ENCODE assay signal across 12 cellular contexts in genomic region chr17:73371285-73371684, GRCh38. TPM values are rescaled to one million over a fixed set of nuclear protein-coding genes. Genes with fewer than 3 reads are reported as not detected.
DNase-seq lines count a peak whose midpoint lies in the region; ATAC-seq, FAIRE-seq and TF ChIP-seq lines count a peak whose summit lies in the region.
"Had no signal": no experiment of that assay in that cellular context is flagged by ENCODE, and none has a peak within 500 bp of the region (broad histone marks: within the 10 kb centered on the region; RNA-seq: fewer than 3 reads in every experiment).

No MANE protein-coding gene starts in this region.

- H2AFZ ChIP-seq in mammary epithelial cell (ENCODE audit: low read depth, low read length), result no peak overlapping the region
- H2AFZ ChIP-seq: hepatocyte had no signal

- peak overlapping the region; percentile 57 to 87 (median 68) for H3K4me2 ChIP-seq in BLaER1 treated with 17β-estradiol and CSF1 and Interleukin-3, amounts not matched to agents 10 nM and 100 nM
- no peak overlapping the region for H3K4me2 ChIP-seq in mammary epithelial cell (ENCODE audit: insufficient read depth, low read depth, low read length)
- H3K4me2 ChIP-seq: hepatocyte had no signal

- in situ Hi-C loops in mammary epithelial cell (cut with MboI; ENCODE audit: low sequenced_read_pairs in 2 of 2), result loop anchor here (5.0 to 25.0 kb wide), 2 partner anchors 114 to 634 kb away; no protein-coding TSS in a partner anchor

- FAIRE-seq in HTR-8/SVneo (lab: Jason Lieb, UNC), result no peak
- FAIRE-seq: GM12892 had no signal

- peaks cover 0 to 5% (median 0%) of the 10 kb centered on the region in 11 experiments; a peak in 3 of 22 replicates for H3K27me3 ChIP-seq in BLaER1 treated with 17β-estradiol and CSF1 and Interleukin-3, amounts not matched to agents 10 nM and 100 nM
- H3K27me3 ChIP-seq in mammary epithelial cell (ENCODE audit: insufficient read depth, low read length), result no peaks in the 10 kb centered on the region
- H3K27me3 ChIP-seq in gastroesophageal sphincter, result no peaks in the 10 kb centered on the region

- H4K20me1 ChIP-seq in BLaER1 treated with 17β-estradiol and CSF1 and Interleukin-3, amounts not matched to agents 10 nM and 100 nM, result 0 out of 22 replicates have a peak, but pooled peaks cover 0 to 8% (median 0%) of the 10 kb centered on the region in 11 experiments
- no peaks in the 10 kb centered on the region for H4K20me1 ChIP-seq in mammary epithelial cell (ENCODE audit: insufficient read depth, low read length)

- no peaks in the 10 kb centered on the region; a peak in 3 of 22 replicates for H3K36me3 ChIP-seq in BLaER1 treated with 17β-estradiol and CSF1 and Interleukin-3, amounts not matched to agents 10 nM and 100 nM
- H3K36me3 ChIP-seq in mammary epithelial cell (ENCODE audit: insufficient read depth, low read length) (peaks cover 2% of the 10 kb centered on the region), gastroesophageal sphincter (no peaks in the 10 kb centered on the region)

- H3K4me1 ChIP-seq in BLaER1 treated with 17β-estradiol and CSF1 and Interleukin-3, amounts not matched to agents 10 nM and 100 nM, result peaks cover 15 to 52% (median 32%) of the 10 kb centered on the region in 10 experiments
- H3K4me1 ChIP-seq in mammary epithelial cell (ENCODE audit: insufficient read depth, low read length), result peaks cover 6% of the 10 kb centered on the region
- peaks cover 0 to 5% (median 0%) of the 10 kb centered on the region in 3 donors for H3K4me1 ChIP-seq in gastroesophageal sphincter

- ATAC-seq in gastroesophageal sphincter, result no peak
- ATAC-seq in GM21619 (IDR thresholded peaks at IDR 0.05; ENCODE audit: unreplicated experiment), result no peak
- ATAC-seq in GM18870 (IDR thresholded peaks at IDR 0.05; ENCODE audit: unreplicated experiment), result no peak
- ATAC-seq: activated naive CD4-positive, alpha-beta T cell treated with anti-CD3 and anti-CD28 coated beads, Interleukin-2, amount 50 U/mL, for 72 hours had no signal

- H3K9me3 ChIP-seq in BLaER1 treated with 17β-estradiol and CSF1 and Interleukin-3, amounts not matched to agents 10 nM and 100 nM (replicated peaks in 1 of 11), result no peaks in the 10 kb centered on the region
- H3K9me3 ChIP-seq in mammary epithelial cell (replicated peaks; ENCODE audit: insufficient read depth, low read length), result no peaks in the 10 kb centered on the region
- no peaks in the 10 kb centered on the region for H3K9me3 ChIP-seq in gastroesophageal sphincter

- no peak overlapping the region for H3K27ac ChIP-seq in BLaER1 treated with 17β-estradiol and CSF1 and Interleukin-3, amounts not matched to agents 10 nM and 100 nM
- no peak overlapping the region for H3K27ac ChIP-seq in mammary epithelial cell (ENCODE audit: insufficient read depth, low read depth, low read length)
- H3K27ac ChIP-seq in gastroesophageal sphincter, result no peak overlapping the region
- H3K27ac ChIP-seq: hepatocyte had no signal

- DNase-seq in HTR-8/SVneo (ENCODE audit: insufficient read length, low spot score), result peak; percentile 38
- DNase-seq in mammary epithelial cell, result peak; percentile 71
- peak; percentile 61 for DNase-seq in myocyte (ENCODE audit: low read depth)
- DNase-seq in DMS53 (lab: John Stamatoyannopoulos, UW), result no peak
- DNase-seq: stimulated activated CD4-positive, alpha-beta T cell treated with anti-CD3 and anti-CD28 coated beads, Interleukin-2, amount 100 ng/mL, for 48 hours had no signal

- CTCF ChIA-PET in mammary epithelial cell (lab: Charles Lee; ENCODE audit: low non-redundant PET), result interaction anchor here (0.7 to 1.2 kb wide), 2 partner anchors 116 to 174 kb away, joined by 3 to 7 read pairs; no protein-coding TSS in a partner anchor

- TF ChIP-seq EP300 in gastroesophageal sphincter (IDR thresholded peaks at IDR 0.05), result no peak

- 0 out of 22 replicates have a peak overlapping the region, but pooled peaks of 2 of the 11 experiments have one; percentile 19 to 29 for H3K9ac ChIP-seq in BLaER1 treated with 17β-estradiol and CSF1 and Interleukin-3, amounts not matched to agents 10 nM and 100 nM
- H3K9ac ChIP-seq in mammary epithelial cell (ENCODE audit: insufficient read depth, low read length), result no peak overlapping the region

- TF ChIP-seq CTCF in mammary epithelial cell (conservative IDR thresholded peaks at IDR 0.05 in 1 of 2, IDR thresholded peaks at IDR 0.05 in 1 of 2; ENCODE audit: extremely low read depth in 1 of 2, insufficient read depth in 1 of 2, low read depth in 1 of 2, low read length in 2 of 2) (no peak), gastroesophageal sphincter (IDR thresholded peaks at IDR 0.05) (no peak)

- 36% methylated on average over 5 of the region's 6 CpGs for WGBS in mammary epithelial cell (ENCODE audit: low coverage, missing lambda C conversion rate)
- 47 to 48% methylated on average over 2 to 6 of the region's 6 CpGs for WGBS in gastroesophageal sphincter (ENCODE audit: low coverage in 1 of 2), 2 donors

- H3K4me3 ChIP-seq in BLaER1 treated with 17β-estradiol and CSF1 and Interleukin-3, amounts not matched to agents 10 nM and 100 nM, result no peak overlapping the region
- no peak overlapping the region for H3K4me3 ChIP-seq in mammary epithelial cell (replicated peaks in 1 of 3; ENCODE audit: insufficient read depth in 1 of 3, low read depth in 2 of 3, low read length in 3 of 3)
- no peak overlapping the region for H3K4me3 ChIP-seq in gastroesophageal sphincter
- H3K4me3 ChIP-seq: hepatocyte had no signal

- dilution Hi-C loops in mammary epithelial cell (cut with HindIII; ENCODE audit: low sequenced_read_pairs), result no loop called here

- intact Hi-C loops in mammary epithelial cell (cut with micrococcal nuclease), result loop anchor here (2.0 kb wide), 1 partner anchor 806 kb away; no protein-coding TSS in a partner anchor

- BruUV-seq in mammary epithelial cell (replicated peaks; lab: Mats Ljungman, UMichigan), result no TSS peak

- H3K79me2 ChIP-seq in mammary epithelial cell (ENCODE audit: insufficient read depth, low read length), result no peaks in the 10 kb centered on the region
- H3K79me2 ChIP-seq: hepatocyte had no signal

- no peak for TF ChIP-seq POLR2A in gastroesophageal sphincter (IDR thresholded peaks at IDR 0.05)

RNA-seq across cellular contexts. Expression of gene CDC42EP4, which starts 59.5 kb away (rescaled TPM):
- total RNA-seq in mammary epithelial cell (10 to 100 TPM; 21.4 to 25.3 TPM), myocyte (3.0 and 5.1 TPM in 2 replicates), gastroesophageal sphincter (100 to 1,000 TPM in 1 of 4 donors, 10 to 100 TPM in 3; 69.4 to 106 (median 73.0) TPM)
- 17.2 TPM for polyA plus RNA-seq in mammary epithelial cell
- 20.4 TPM for polyA minus RNA-seq in mammary epithelial cell
- polyA plus RNA-seq in myocyte (2012), result 8.3 TPM
